Comparison of ENCODE assay signal across 24 cellular contexts in the genomic region with DNA sequence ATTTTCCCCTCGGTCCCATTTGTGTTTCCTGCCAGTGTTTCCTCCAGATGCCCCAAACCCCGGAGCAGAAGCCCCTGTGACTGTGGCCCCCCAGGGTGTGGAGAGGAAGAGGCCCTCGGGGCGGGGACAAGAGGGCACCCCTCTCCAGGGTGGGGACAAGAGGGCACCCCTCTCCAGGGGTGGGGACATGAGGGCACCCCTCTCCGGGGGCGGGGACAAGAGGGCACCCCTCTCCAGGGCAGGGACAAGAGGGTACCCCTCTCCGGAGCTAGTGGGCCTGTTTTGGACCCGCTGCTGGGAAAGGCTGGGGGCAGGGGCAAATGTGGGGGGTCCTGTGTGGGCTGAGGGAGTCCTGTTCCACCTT. TPM values are rescaled to one million over a fixed set of nuclear protein-coding genes. Genes with fewer than 3 reads are reported as not detected.
A peak's percentile ranks its signal among the peaks of the same experiment; 100 is the strongest.
DNase-seq lines count a peak whose midpoint lies in the region; ATAC-seq and TF ChIP-seq lines count a peak whose summit lies in the region.
"Had no signal": no experiment of that assay in that cellular context is flagged by ENCODE, and none has a peak within 500 bp of the region (broad histone marks: within the 10 kb centered on the region; RNA-seq: fewer than 3 reads in every experiment).

No MANE protein-coding gene starts in this region.

- H3K27me3 ChIP-seq in right cardiac atrium (ENCODE audit: control insufficient read depth, insufficient read depth) (no peaks in the 10 kb centered on the region), iPS-15b (ENCODE audit: control insufficient read depth, insufficient read depth, low read length) (peaks cover 8% of the 10 kb centered on the region), neural progenitor cell (peaks cover 25% of the 10 kb centered on the region), ovary (no peaks in the 10 kb centered on the region)

- WGBS in right cardiac atrium, result 49% methylated on average over 8 of the region's 8 CpGs
- WGBS in ovary, 3 donors, result 40 to 47% (median 43%) methylated on average over 8 of the region's 8 CpGs

- H3K9ac ChIP-seq in iPS-15b (ENCODE audit: low read depth, low read length), result no peak overlapping the region
- no peak overlapping the region for H3K9ac ChIP-seq in neural progenitor cell
- H3K9ac ChIP-seq: GM23248 had no signal

- peak in 1 of 3 donors; percentile 23 for DNase-seq in right cardiac atrium
- no peak for DNase-seq in cardiac septum (ENCODE audit: low spot score)
- no peak for DNase-seq in neural progenitor cell (ENCODE audit: low spot score)
- DNase-seq in glutamatergic neuron, result no peak
- no peak for DNase-seq in ovary
- no peak for DNase-seq in D341Med (ENCODE audit: low spot score)
- DNase-seq in ACHN, result no peak
- DNase-seq: 8988T; CD4-positive, CD25-positive, alpha-beta regulatory T cell; DMS53; EL; GM23248; NCI-H1105; NCI-H2081; NCI-H2171 treated with DMSO at 0.1 percent for 48 hours; NCI-H774; OCI-M1 had no signal

- H3K4me3 Mint-ChIP-seq in neural progenitor cell (peak overlapping the region; percentile 63), glutamatergic neuron (ENCODE audit: unreplicated experiment) (no peak overlapping the region)
- H3K4me3 Mint-ChIP-seq: B cell; CD4-positive, CD25-positive, alpha-beta regulatory T cell had no signal

- H3K4me3 ChIP-seq in right cardiac atrium (ENCODE audit: low read length) (no peak overlapping the region), iPS-15b (ENCODE audit: low read depth, low read length) (peak overlapping the region; percentile 5), neural progenitor cell (no peak overlapping the region), ovary (no peak overlapping the region)
- H3K4me3 ChIP-seq: GM12878, GM23248, K562 had no signal

- no peak for TF ChIP-seq POLR2A in ovary (IDR thresholded peaks at IDR 0.05)

- in situ Hi-C loops in ACHN (cut with HindIII; ENCODE audit: low pct_ligation_motif_present, low pct_unique_long_range_greater_than_20kb, low sequenced_read_pairs), result no loop called here

- H3K4me1 ChIP-seq in right cardiac atrium (ENCODE audit: control insufficient read depth, insufficient read depth, low read length), result no peaks in the 10 kb centered on the region
- H3K4me1 ChIP-seq in iPS-15b (ENCODE audit: control insufficient read depth, insufficient read depth, low read length), result peaks cover 9% of the 10 kb centered on the region
- peaks cover 16% of the 10 kb centered on the region for H3K4me1 ChIP-seq in neural progenitor cell
- H3K4me1 ChIP-seq in ovary (ENCODE audit: insufficient read depth), result no peaks in the 10 kb centered on the region
- H3K4me1 ChIP-seq: Caco-2 had no signal

- peak overlapping the region; percentile 69 for H3K4me2 ChIP-seq in neural progenitor cell

- H3K27ac Mint-ChIP-seq in neural progenitor cell (no peak overlapping the region), glutamatergic neuron (ENCODE audit: unreplicated experiment) (no peak overlapping the region)
- H3K27ac Mint-ChIP-seq: B cell; CD4-positive, CD25-positive, alpha-beta regulatory T cell had no signal

- H3F3A ChIP-seq in neural progenitor cell (ENCODE audit: low read depth), result peaks cover 10% of the 10 kb centered on the region

- H3K9me3 Mint-ChIP-seq in neural progenitor cell, result peaks cover 12% of the 10 kb centered on the region
- H3K9me3 Mint-ChIP-seq in glutamatergic neuron (ENCODE audit: unreplicated experiment), result peaks cover 13% of the 10 kb centered on the region

- H3K79me2 ChIP-seq in neural progenitor cell (ENCODE audit: low read depth), result no peaks in the 10 kb centered on the region

- H4K20me1 ChIP-seq in neural progenitor cell (ENCODE audit: low read depth), result peaks cover 6% of the 10 kb centered on the region

- H3K27ac ChIP-seq in right cardiac atrium (ENCODE audit: low read length) (no peak overlapping the region), neural progenitor cell (no peak overlapping the region), ovary (no peak overlapping the region)
- H3K27ac ChIP-seq: GM23248 had no signal

- intact Hi-C loops in right cardiac atrium (cut with DNase I), result no loop called here
- intact Hi-C loops in cardiac septum (cut with DNase I), result no loop called here
- intact Hi-C loops in ovary (cut with DNase I), result no loop called here

- no peak overlapping the region for H2AFZ ChIP-seq in neural progenitor cell (replicated peaks)
- H2AFZ ChIP-seq: GM23248 had no signal

- no peak for TF ChIP-seq EP300 in ovary (IDR thresholded peaks at IDR 0.05)

- H3K4me1 Mint-ChIP-seq in neural progenitor cell, result peaks cover 17% of the 10 kb centered on the region
- H3K4me1 Mint-ChIP-seq in glutamatergic neuron (ENCODE audit: low read depth, unreplicated experiment), result peaks cover 38% of the 10 kb centered on the region
- H3K4me1 Mint-ChIP-seq: B cell; CD4-positive, CD25-positive, alpha-beta regulatory T cell had no signal

- H3K36me3 ChIP-seq in iPS-15b (ENCODE audit: control insufficient read depth, insufficient read depth, low read length) (no peaks in the 10 kb centered on the region), neural progenitor cell (no peaks in the 10 kb centered on the region), ovary (no peaks in the 10 kb centered on the region)

- TF ChIP-seq CTCF in neural progenitor cell (IDR thresholded peaks at IDR 0.05), result no peak
- no peak for TF ChIP-seq CTCF in glutamatergic neuron (IDR thresholded peaks at IDR 0.05; ENCODE audit: partially characterized antibody, unreplicated experiment)
- no peak for TF ChIP-seq CTCF in ovary (IDR thresholded peaks at IDR 0.05)

- H3K36me3 Mint-ChIP-seq in neural progenitor cell (no peaks in the 10 kb centered on the region), glutamatergic neuron (ENCODE audit: unreplicated experiment) (peaks cover 18% of the 10 kb centered on the region)
- H3K36me3 Mint-ChIP-seq: CD4-positive, CD25-positive, alpha-beta regulatory T cell had no signal

- H3K27me3 Mint-ChIP-seq in neural progenitor cell (ENCODE audit: insufficient read depth, low read depth), result peaks cover 9% of the 10 kb centered on the region
- H3K27me3 Mint-ChIP-seq in glutamatergic neuron (ENCODE audit: unreplicated experiment), result peaks cover 6% of the 10 kb centered on the region

- H3K9me3 ChIP-seq in right cardiac atrium (ENCODE audit: control insufficient read depth, low read length) (no peaks in the 10 kb centered on the region), iPS-15b (ENCODE audit: control insufficient read depth, insufficient read depth, low read length) (no peaks in the 10 kb centered on the region), neural progenitor cell (ENCODE audit: low read depth) (no peaks in the 10 kb centered on the region), ovary (no peaks in the 10 kb centered on the region)

- ATAC-seq in right cardiac atrium, result peak; percentile 31 to 33
- ATAC-seq: GM12878, K562 had no signal

RNA-seq across cellular contexts. Expression of a gene that starts 13.2 kb away (rescaled TPM):
- total RNA-seq in right cardiac atrium (1 to 10 TPM in 3 of 4 donors, under 1 TPM in 1; 0.31 to 1.5 (median 1.3) TPM), cardiac septum (not detected), neural progenitor cell (ENCODE audit: low replicate concordance) (1.2 and 1.5 TPM in 2 replicates), glutamatergic neuron (ENCODE audit: unreplicated experiment) (159 TPM), ovary (under 1 TPM; 0.05 to 0.25 (median 0.15) TPM)
- polyA plus RNA-seq in right cardiac atrium (0.57 TPM), ovary (under 1 TPM in 1 of 2 donors, not detected in 1; 0.07 TPM)
- total RNA-seq: CD4-positive, CD25-positive, alpha-beta regulatory T cell; GM12878; GM23248; NCI-H460; RPMI7951 had no signal
- polyA plus RNA-seq: GM23248 had no signal

Comparison
In these comparisons a context has a peak if more than half of its experiments do, and no peak if none do; other contexts are left out.
1. RNA of a gene that starts 13.2 kb away (total RNA-seq): 159 TPM in glutamatergic neuron (single experiment); 0.31 to 1.5 TPM in right cardiac atrium, 1.2 to 1.5 TPM in neural progenitor cell, 0.05 to 0.25 TPM in ovary and not detected in cardiac septum (single experiment); every median in the first group is over 10 times any median in the second.